In the genomic region with DNA sequence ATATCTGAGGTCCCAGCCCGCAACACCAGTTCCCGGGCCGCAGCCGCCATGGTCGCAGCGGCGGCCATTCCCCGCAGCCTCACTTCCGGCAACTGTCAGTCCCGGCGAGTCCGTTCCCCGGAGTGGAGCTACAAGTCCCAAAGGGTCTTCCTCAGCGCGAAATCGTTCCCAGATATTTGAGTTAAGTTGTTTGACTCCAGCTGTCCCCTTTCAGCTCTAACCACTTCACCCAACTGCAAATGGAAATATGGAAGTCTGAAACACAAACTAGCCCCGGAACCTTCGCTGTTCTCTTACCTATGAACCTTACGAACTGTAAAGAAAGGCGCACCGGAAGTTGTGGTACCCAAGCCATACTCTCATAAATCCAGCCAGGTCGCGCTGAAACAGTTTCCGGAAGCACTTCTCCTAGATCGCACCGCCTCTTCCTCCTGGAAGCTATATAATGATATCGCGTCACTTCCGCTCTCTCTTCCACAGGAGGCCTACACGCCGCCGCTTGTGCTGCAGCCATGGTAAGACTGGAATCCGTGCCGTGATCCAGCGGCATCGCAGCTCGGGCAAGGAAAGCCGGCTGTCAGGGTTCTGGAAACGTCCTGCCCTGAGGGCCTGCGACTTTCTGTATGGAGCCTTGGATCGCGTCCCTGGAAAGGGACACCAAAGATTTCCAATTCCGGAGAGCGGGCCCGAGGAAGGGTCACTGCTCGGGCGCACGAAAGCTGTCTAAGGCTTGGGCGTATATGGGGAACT, we compare ENCODE assay signal across 8 cellular contexts. TPM values are rescaled to one million over a fixed set of nuclear protein-coding genes. Genes with fewer than 3 reads are reported as not detected.
DNase-seq lines count a peak whose midpoint lies in the region; ATAC-seq and TF ChIP-seq lines count a peak whose summit lies in the region.

Gene RPS18 (plus strand): TSS at position 468 of the 750 bp plus-strand sequence. CDS start 45 bp downstream, at position 513.
A gene with protein sequence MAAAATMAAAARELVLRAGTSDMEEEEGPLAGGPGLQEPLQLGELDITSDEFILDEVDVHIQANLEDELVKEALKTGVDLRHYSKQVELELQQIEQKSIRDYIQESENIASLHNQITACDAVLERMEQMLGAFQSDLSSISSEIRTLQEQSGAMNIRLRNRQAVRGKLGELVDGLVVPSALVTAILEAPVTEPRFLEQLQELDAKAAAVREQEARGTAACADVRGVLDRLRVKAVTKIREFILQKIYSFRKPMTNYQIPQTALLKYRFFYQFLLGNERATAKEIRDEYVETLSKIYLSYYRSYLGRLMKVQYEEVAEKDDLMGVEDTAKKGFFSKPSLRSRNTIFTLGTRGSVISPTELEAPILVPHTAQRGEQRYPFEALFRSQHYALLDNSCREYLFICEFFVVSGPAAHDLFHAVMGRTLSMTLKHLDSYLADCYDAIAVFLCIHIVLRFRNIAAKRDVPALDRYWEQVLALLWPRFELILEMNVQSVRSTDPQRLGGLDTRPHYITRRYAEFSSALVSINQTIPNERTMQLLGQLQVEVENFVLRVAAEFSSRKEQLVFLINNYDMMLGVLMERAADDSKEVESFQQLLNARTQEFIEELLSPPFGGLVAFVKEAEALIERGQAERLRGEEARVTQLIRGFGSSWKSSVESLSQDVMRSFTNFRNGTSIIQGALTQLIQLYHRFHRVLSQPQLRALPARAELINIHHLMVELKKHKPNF (minus strand): TSS at position 269 of the 750 bp plus-strand sequence. CDS start 201 bp downstream, at position 68.

- in situ Hi-C loops in transverse colon (cut with MboI; ENCODE audit: low pct_ligation_motif_present in 1 of 4, low pct_unique_long_range_greater_than_20kb in 1 of 4, low sequenced_read_pairs in 3 of 4), result no loop called here

- peak within 1 kb of the TSS; percentile 8 for H2AK5ac ChIP-seq in trophoblast cell (ENCODE audit: low read length)

- TF ChIP-seq EP300 in transverse colon (IDR thresholded peaks at IDR 0.05; ENCODE audit: low read depth), result no peak

- TF ChIP-seq POLR2A in transverse colon (IDR thresholded peaks at IDR 0.05), result peak; percentile 98

- H3K9me3 Mint-ChIP-seq in activated naive CD8-positive, alpha-beta T cell treated with anti-CD3 and anti-CD28 coated beads, Interleukin-2, amount 50 U/mL, for 24 hours, result no peaks in the 10 kb centered on the region

- peak; percentile 83 for ATAC-seq in HG02763 (IDR thresholded peaks at IDR 0.05; ENCODE audit: unreplicated experiment)
- peak; percentile 83 for ATAC-seq in activated naive CD8-positive, alpha-beta T cell treated with anti-CD3 and anti-CD28 coated beads, Interleukin-2, amount 50 U/mL, for 24 hours

- H3K9ac ChIP-seq in trophoblast cell (ENCODE audit: low read length), result peak within 1 kb of the TSS; percentile 97

- peak within 1 kb of the TSS; percentile 89 for H4K91ac ChIP-seq in trophoblast cell (ENCODE audit: low read depth, low read length)

- no CpG with 5 or more reads among the region's 49 CpGs for WGBS in trophoblast cell (ENCODE audit: extremely low coverage, insufficient coverage, insufficient read length)
- 0% methylated on average over 4 to 44 of the region's 49 CpGs for WGBS in transverse colon (ENCODE audit: low coverage in 1 of 2), 2 donors

- peaks cover 61% of the 10 kb centered on the region for H3K4me1 Mint-ChIP-seq in activated naive CD8-positive, alpha-beta T cell treated with anti-CD3 and anti-CD28 coated beads, Interleukin-2, amount 50 U/mL, for 24 hours

- H4K8ac ChIP-seq in trophoblast cell (ENCODE audit: low read depth, low read length), result peak within 1 kb of the TSS; percentile 97

- H3K4me3 Mint-ChIP-seq in activated naive CD8-positive, alpha-beta T cell treated with anti-CD3 and anti-CD28 coated beads, Interleukin-2, amount 50 U/mL, for 24 hours, result peak within 1 kb of the TSS; percentile 99

- H3K27me3 ChIP-seq in cardiac muscle cell (no peaks in the 10 kb centered on the region), trophoblast cell (ENCODE audit: insufficient read depth, low read length) (no peaks in the 10 kb centered on the region), transverse colon (no peaks in the 10 kb centered on the region)

- H3K9me3 ChIP-seq in cardiac muscle cell (ENCODE audit: low read depth) (no peaks in the 10 kb centered on the region), trophoblast cell (ENCODE audit: insufficient read depth, low read depth, low read length) (no peaks in the 10 kb centered on the region), transverse colon (no peaks in the 10 kb centered on the region)

- peak within 1 kb of the TSS; percentile 91 for H2AFZ ChIP-seq in trophoblast cell (ENCODE audit: insufficient read depth, low read length, poor library complexity)

- H3K4me3 ChIP-seq in GM12865 (ENCODE audit: low read depth, low read length) (peak within 1 kb of the TSS; percentile 90), cardiac muscle cell (peak within 1 kb of the TSS; percentile 84), trophoblast cell (ENCODE audit: low read depth, low read length) (peak within 1 kb of the TSS; percentile 89), transverse colon (peak within 1 kb of the TSS; percentile 54 to 85 (median 67))

- H3K79me2 ChIP-seq in trophoblast cell (ENCODE audit: control insufficient read depth, insufficient read depth, low read length, poor library complexity), result peaks cover 10% of the 10 kb centered on the region

- H3K23ac ChIP-seq in trophoblast cell (ENCODE audit: low read length), result no peak within 1 kb of the TSS

- H3K4me2 ChIP-seq in trophoblast cell (ENCODE audit: low read length), result peak within 1 kb of the TSS; percentile 83

- peak within 1 kb of the TSS; percentile 73 for H3K4ac ChIP-seq in trophoblast cell (ENCODE audit: low read depth, low read length)

- intact Hi-C loops in transverse colon (cut with DNase I; ENCODE audit: low total_unique reads), result no loop called here

- TF ChIP-seq CTCF in GM12865 (IDR thresholded peaks at IDR 0.05; ENCODE audit: insufficient read depth, low read depth, low read length, missing control alignments), result no peak
- TF ChIP-seq CTCF in cardiac muscle cell (IDR thresholded peaks at IDR 0.05; ENCODE audit: low read depth, low read length), result no peak
- no peak for TF ChIP-seq CTCF in transverse colon (IDR thresholded peaks at IDR 0.05)

- H3K27ac ChIP-seq in cardiac muscle cell (peak within 1 kb of the TSS; percentile 99), trophoblast cell (ENCODE audit: low read depth, low read length) (peak within 1 kb of the TSS; percentile 80), transverse colon (peak within 1 kb of the TSS; percentile 91 to 97 (median 94))

- peak within 1 kb of the TSS; percentile 85 for H2BK5ac ChIP-seq in trophoblast cell (ENCODE audit: low read depth, low read length, poor library complexity)

- H3K14ac ChIP-seq in trophoblast cell (ENCODE audit: low read length), result peak within 1 kb of the TSS; percentile 87

- H2BK12ac ChIP-seq in trophoblast cell (ENCODE audit: low read length), result no peak within 1 kb of the TSS

- peak within 1 kb of the TSS; percentile 100 for H3K27ac Mint-ChIP-seq in activated naive CD8-positive, alpha-beta T cell treated with anti-CD3 and anti-CD28 coated beads, Interleukin-2, amount 50 U/mL, for 24 hours

- H4K12ac ChIP-seq in trophoblast cell (ENCODE audit: low read depth, low read length), result peak within 1 kb of the TSS; percentile 88

- peak within 1 kb of the TSS; percentile 40 for H3K18ac ChIP-seq in trophoblast cell (ENCODE audit: low read length)

- peaks cover 47% of the 10 kb centered on the region for H3K36me3 ChIP-seq in cardiac muscle cell
- H3K36me3 ChIP-seq in trophoblast cell (ENCODE audit: control insufficient read depth in 1 of 2, insufficient read depth in 2 of 2, low read length in 2 of 2), result peaks cover 36 to 48% of the 10 kb centered on the region in 2 experiments
- peaks cover 0 to 19% (median 7%) of the 10 kb centered on the region in 4 donors for H3K36me3 ChIP-seq in transverse colon

- no peaks in the 10 kb centered on the region for H3K27me3 Mint-ChIP-seq in activated naive CD8-positive, alpha-beta T cell treated with anti-CD3 and anti-CD28 coated beads, Interleukin-2, amount 50 U/mL, for 24 hours

- H3K4me1 ChIP-seq in cardiac muscle cell (ENCODE audit: low read depth), result peaks cover 10% of the 10 kb centered on the region
- peaks cover 3 to 5% of the 10 kb centered on the region in 2 experiments for H3K4me1 ChIP-seq in trophoblast cell (ENCODE audit: control insufficient read depth in 1 of 2, insufficient read depth in 2 of 2, low read length in 2 of 2)
- peaks cover 29 to 55% (median 47%) of the 10 kb centered on the region in 4 donors for H3K4me1 ChIP-seq in transverse colon

- peaks cover 69% of the 10 kb centered on the region for H3K36me3 Mint-ChIP-seq in activated naive CD8-positive, alpha-beta T cell treated with anti-CD3 and anti-CD28 coated beads, Interleukin-2, amount 50 U/mL, for 24 hours (ENCODE audit: low read depth)

- peaks cover 11% of the 10 kb centered on the region for H3K79me1 ChIP-seq in trophoblast cell (ENCODE audit: low read length)

- DNase-seq in GM12865 (ENCODE audit: low read depth) (peak; percentile 99), NCI-H1417 treated with DMSO at 0.1 percent for 48 hours (lab: John Stamatoyannopoulos, UW) (peak; percentile 92), SW480 (ENCODE audit: low spot score) (peak; percentile 97), cardiac muscle cell (ENCODE audit: low read depth in 1 of 2, low spot score in 1 of 2) (peak; percentile 100), trophoblast cell (peak; percentile 99 to 100), transverse colon (peak; percentile 94)
- DNase-seq in activated naive CD8-positive, alpha-beta T cell treated with anti-CD3 and anti-CD28 coated beads, Interleukin-2, amount 50 U/mL, for 24 hours, result peak; percentile 88

- peak within 1 kb of the TSS; percentile 59 for H2BK120ac ChIP-seq in trophoblast cell (ENCODE audit: insufficient read depth, low read length, poor library complexity)

RNA-seq across cellular contexts. Expression of gene RPS18, which starts in this region (rescaled TPM):
- total RNA-seq in cardiac muscle cell (2,022 and 2,161 TPM in 2 replicates), transverse colon (1,000 to 10,000 TPM in 2 of 4 donors, 100 to 1,000 TPM in 2; 773 to 2,238 (median 1,359) TPM)
- 1,298 and 1,698 TPM in 2 replicates for polyA plus RNA-seq in cardiac muscle cell
- polyA plus RNA-seq in trophoblast cell (2013), result 5,560 and 5,594 TPM in 2 replicates

RNA-seq across cellular contexts. Expression of the second gene that starts in this region (rescaled TPM):
- 34.4 and 37.1 TPM in 2 replicates for total RNA-seq in cardiac muscle cell
- polyA plus RNA-seq in cardiac muscle cell, result 55.2 and 64.8 TPM in 2 replicates
- polyA plus RNA-seq in trophoblast cell (2013), result 38.7 and 41.6 TPM in 2 replicates
- total RNA-seq in transverse colon, result 10 to 100 TPM; 52.4 to 93.3 (median 63.4) TPM

Comparison
In these comparisons a context has a peak if more than half of its experiments do, and no peak if none do; other contexts are left out.
1. Peak in every context shown above with its lines: DNase-seq, ATAC-seq, H3K4me3 ChIP-seq and H3K27ac ChIP-seq.